Comparison of ENCODE assay signal across 1 cellular context in genomic region chr6:51531623-51532022, GRCh38.
TF ChIP-seq lines count a peak whose summit lies in the region.

No MANE protein-coding gene starts in this region.

TF ChIP-seq in H1, 55 proteins besides CTCF, POLR2A, EP300 and RAD21 (continued from another document):
- TF ChIP-seq CHD7 (IDR thresholded peaks at IDR 0.05; ENCODE audit: insufficient replicate concordance, low read length): no peak
- TF ChIP-seq CTBP2 (IDR thresholded peaks at IDR 0.05; ENCODE audit: borderline replicate concordance, insufficient read depth, insufficient read length, low read length): no peak
